Comparison of ENCODE assay signal across 1 cellular context in genomic region chr17:62643496-62643895, GRCh38.
TF ChIP-seq lines count a peak whose summit lies in the region.

No MANE protein-coding gene starts in this region.

TF ChIP-seq in GM23338, 12 proteins besides CTCF, POLR2A, EP300 and RAD21 (continued from another document):
- TF ChIP-seq, protein P1, sequence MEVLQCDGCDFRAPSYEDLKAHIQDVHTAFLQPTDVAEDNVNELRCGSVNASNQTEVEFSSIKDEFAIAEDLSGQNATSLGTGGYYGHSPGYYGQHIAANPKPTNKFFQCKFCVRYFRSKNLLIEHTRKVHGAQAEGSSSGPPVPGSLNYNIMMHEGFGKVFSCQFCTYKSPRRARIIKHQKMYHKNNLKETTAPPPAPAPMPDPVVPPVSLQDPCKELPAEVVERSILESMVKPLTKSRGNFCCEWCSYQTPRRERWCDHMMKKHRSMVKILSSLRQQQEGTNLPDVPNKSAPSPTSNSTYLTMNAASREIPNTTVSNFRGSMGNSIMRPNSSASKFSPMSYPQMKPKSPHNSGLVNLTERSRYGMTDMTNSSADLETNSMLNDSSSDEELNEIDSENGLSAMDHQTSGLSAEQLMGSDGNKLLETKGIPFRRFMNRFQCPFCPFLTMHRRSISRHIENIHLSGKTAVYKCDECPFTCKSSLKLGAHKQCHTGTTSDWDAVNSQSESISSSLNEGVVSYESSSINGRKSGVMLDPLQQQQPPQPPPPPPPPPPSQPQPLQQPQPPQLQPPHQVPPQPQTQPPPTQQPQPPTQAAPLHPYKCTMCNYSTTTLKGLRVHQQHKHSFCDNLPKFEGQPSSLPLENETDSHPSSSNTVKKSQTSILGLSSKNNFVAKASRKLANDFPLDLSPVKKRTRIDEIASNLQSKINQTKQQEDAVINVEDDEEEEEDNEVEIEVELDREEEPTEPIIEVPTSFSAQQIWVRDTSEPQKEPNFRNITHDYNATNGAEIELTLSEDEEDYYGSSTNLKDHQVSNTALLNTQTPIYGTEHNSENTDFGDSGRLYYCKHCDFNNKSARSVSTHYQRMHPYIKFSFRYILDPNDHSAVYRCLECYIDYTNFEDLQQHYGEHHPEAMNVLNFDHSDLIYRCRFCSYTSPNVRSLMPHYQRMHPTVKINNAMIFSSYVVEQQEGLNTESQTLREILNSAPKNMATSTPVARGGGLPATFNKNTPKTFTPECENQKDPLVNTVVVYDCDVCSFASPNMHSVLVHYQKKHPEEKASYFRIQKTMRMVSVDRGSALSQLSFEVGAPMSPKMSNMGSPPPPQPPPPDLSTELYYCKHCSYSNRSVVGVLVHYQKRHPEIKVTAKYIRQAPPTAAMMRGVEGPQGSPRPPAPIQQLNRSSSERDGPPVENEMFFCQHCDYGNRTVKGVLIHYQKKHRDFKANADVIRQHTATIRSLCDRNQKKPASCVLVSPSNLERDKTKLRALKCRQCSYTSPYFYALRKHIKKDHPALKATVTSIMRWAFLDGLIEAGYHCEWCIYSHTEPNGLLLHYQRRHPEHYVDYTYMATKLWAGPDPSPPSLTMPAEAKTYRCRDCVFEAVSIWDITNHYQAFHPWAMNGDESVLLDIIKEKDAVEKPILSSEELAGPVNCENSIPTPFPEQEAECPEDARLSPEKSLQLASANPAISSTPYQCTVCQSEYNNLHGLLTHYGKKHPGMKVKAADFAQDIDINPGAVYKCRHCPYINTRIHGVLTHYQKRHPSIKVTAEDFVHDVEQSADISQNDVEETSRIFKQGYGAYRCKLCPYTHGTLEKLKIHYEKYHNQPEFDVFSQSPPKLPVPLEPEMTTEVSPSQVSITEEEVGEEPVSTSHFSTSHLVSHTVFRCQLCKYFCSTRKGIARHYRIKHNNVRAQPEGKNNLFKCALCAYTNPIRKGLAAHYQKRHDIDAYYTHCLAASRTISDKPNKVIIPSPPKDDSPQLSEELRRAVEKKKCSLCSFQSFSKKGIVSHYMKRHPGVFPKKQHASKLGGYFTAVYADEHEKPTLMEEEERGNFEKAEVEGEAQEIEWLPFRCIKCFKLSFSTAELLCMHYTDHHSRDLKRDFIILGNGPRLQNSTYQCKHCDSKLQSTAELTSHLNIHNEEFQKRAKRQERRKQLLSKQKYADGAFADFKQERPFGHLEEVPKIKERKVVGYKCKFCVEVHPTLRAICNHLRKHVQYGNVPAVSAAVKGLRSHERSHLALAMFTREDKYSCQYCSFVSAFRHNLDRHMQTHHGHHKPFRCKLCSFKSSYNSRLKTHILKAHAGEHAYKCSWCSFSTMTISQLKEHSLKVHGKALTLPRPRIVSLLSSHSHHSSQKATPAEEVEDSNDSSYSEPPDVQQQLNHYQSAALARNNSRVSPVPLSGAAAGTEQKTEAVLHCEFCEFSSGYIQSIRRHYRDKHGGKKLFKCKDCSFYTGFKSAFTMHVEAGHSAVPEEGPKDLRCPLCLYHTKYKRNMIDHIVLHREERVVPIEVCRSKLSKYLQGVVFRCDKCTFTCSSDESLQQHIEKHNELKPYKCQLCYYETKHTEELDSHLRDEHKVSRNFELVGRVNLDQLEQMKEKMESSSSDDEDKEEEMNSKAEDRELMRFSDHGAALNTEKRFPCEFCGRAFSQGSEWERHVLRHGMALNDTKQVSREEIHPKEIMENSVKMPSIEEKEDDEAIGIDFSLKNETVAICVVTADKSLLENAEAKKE (CRISPR knock-in tag; IDR thresholded peaks at IDR 0.05), result no peak
- no peak for TF ChIP-seq ZNF114 (CRISPR knock-in tag; IDR thresholded peaks at IDR 0.05)
- TF ChIP-seq ETS1 (IDR thresholded peaks at IDR 0.05), result no peak
- TF ChIP-seq ZNF331 (CRISPR knock-in tag; IDR thresholded peaks at IDR 0.05; ENCODE audit: low read depth), result no peak
- no peak for TF ChIP-seq EZH2phosphoT487 (IDR thresholded peaks at IDR 0.05; ENCODE audit: unreplicated experiment)
- no peak for TF ChIP-seq JUNB (IDR thresholded peaks at IDR 0.05; ENCODE audit: unreplicated experiment)
- TF ChIP-seq, protein P2, sequence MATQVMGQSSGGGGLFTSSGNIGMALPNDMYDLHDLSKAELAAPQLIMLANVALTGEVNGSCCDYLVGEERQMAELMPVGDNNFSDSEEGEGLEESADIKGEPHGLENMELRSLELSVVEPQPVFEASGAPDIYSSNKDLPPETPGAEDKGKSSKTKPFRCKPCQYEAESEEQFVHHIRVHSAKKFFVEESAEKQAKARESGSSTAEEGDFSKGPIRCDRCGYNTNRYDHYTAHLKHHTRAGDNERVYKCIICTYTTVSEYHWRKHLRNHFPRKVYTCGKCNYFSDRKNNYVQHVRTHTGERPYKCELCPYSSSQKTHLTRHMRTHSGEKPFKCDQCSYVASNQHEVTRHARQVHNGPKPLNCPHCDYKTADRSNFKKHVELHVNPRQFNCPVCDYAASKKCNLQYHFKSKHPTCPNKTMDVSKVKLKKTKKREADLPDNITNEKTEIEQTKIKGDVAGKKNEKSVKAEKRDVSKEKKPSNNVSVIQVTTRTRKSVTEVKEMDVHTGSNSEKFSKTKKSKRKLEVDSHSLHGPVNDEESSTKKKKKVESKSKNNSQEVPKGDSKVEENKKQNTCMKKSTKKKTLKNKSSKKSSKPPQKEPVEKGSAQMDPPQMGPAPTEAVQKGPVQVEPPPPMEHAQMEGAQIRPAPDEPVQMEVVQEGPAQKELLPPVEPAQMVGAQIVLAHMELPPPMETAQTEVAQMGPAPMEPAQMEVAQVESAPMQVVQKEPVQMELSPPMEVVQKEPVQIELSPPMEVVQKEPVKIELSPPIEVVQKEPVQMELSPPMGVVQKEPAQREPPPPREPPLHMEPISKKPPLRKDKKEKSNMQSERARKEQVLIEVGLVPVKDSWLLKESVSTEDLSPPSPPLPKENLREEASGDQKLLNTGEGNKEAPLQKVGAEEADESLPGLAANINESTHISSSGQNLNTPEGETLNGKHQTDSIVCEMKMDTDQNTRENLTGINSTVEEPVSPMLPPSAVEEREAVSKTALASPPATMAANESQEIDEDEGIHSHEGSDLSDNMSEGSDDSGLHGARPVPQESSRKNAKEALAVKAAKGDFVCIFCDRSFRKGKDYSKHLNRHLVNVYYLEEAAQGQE (IDR thresholded peaks at IDR 0.05; ENCODE audit: unreplicated experiment), result no peak
- TF ChIP-seq NANOG (IDR thresholded peaks at IDR 0.05; ENCODE audit: borderline replicate concordance), result no peak
- TF ChIP-seq POLR2AphosphoS5 (IDR thresholded peaks at IDR 0.05; ENCODE audit: low read depth), result no peak
- no peak for TF ChIP-seq CREB1 (CRISPR knock-in tag; IDR thresholded peaks at IDR 0.05; ENCODE audit: low read depth)
- no peak for TF ChIP-seq EZH2 (IDR thresholded peaks at IDR 0.05; ENCODE audit: low read depth, unreplicated experiment)
